1 cellular context compared by ENCODE assay signal in genomic region chr7:158579662-158580646, GRCh38.
TF ChIP-seq lines count a peak whose summit lies in the region.

No MANE protein-coding gene starts in this region.

TF ChIP-seq in HepG2, 621 proteins besides CTCF, POLR2A, EP300 and RAD21 (continued from another document and continues in another):
- peak; percentile 73; the same call in 1 of the 2 replicates for TF ChIP-seq AHDC1 (CRISPR knock-in tag; IDR thresholded peaks at IDR 0.05; ENCODE audit: borderline replicate concordance)
- TF ChIP-seq NCOA1 (CRISPR knock-in tag; IDR thresholded peaks at IDR 0.05): no peak
- no peak for TF ChIP-seq SIX4 (CRISPR knock-in tag; IDR thresholded peaks at IDR 0.05)
- TF ChIP-seq BRF2 (CRISPR knock-in tag; IDR thresholded peaks at IDR 0.05): no peak
- TF ChIP-seq ZNF367 (CRISPR knock-in tag; IDR thresholded peaks at IDR 0.05; ENCODE audit: borderline replicate concordance): no peak
- no peak for TF ChIP-seq ZNF609 (CRISPR knock-in tag; IDR thresholded peaks at IDR 0.05; ENCODE audit: borderline replicate concordance)
- TF ChIP-seq ZNF235 (CRISPR knock-in tag; IDR thresholded peaks at IDR 0.05; ENCODE audit: borderline replicate concordance): no peak
- TF ChIP-seq KAT8 (CRISPR knock-in tag; IDR thresholded peaks at IDR 0.05): peak; percentile 70; the same call in 1 of the 2 replicates
- TF ChIP-seq EEA1 (CRISPR knock-in tag; IDR thresholded peaks at IDR 0.05; ENCODE audit: borderline replicate concordance): no peak
- TF ChIP-seq ZNF10 (CRISPR knock-in tag; IDR thresholded peaks at IDR 0.05; ENCODE audit: borderline replicate concordance, low read depth): no peak
- TF ChIP-seq ZNF644 (CRISPR knock-in tag; IDR thresholded peaks at IDR 0.05; ENCODE audit: low read depth): no peak
- no peak for TF ChIP-seq ZSCAN21 (CRISPR knock-in tag; IDR thresholded peaks at IDR 0.05; ENCODE audit: borderline replicate concordance)
- no peak for TF ChIP-seq ZEB1 (IDR thresholded peaks at IDR 0.05; ENCODE audit: insufficient replicate concordance, low read depth)
- TF ChIP-seq ZNF576 (CRISPR knock-in tag; IDR thresholded peaks at IDR 0.05): no peak
- TF ChIP-seq ZNF777 (CRISPR knock-in tag; IDR thresholded peaks at IDR 0.05): no peak
- no peak for TF ChIP-seq ZNF703 (CRISPR knock-in tag; IDR thresholded peaks at IDR 0.05; ENCODE audit: borderline replicate concordance)
- TF ChIP-seq MXD4 (CRISPR knock-in tag; IDR thresholded peaks at IDR 0.05): no peak; the same call in 1 of the 2 replicates
- no peak for TF ChIP-seq HIVEP1 (CRISPR knock-in tag; IDR thresholded peaks at IDR 0.05)
- TF ChIP-seq ATM (IDR thresholded peaks at IDR 0.05; ENCODE audit: borderline replicate concordance): no peak
- no peak for TF ChIP-seq ZNF772 (CRISPR knock-in tag; IDR thresholded peaks at IDR 0.05)
- no peak for TF ChIP-seq WIZ (CRISPR knock-in tag; IDR thresholded peaks at IDR 0.05)
- TF ChIP-seq ZNF160 (CRISPR knock-in tag; IDR thresholded peaks at IDR 0.05): no peak
- TF ChIP-seq SMAD9 (CRISPR knock-in tag; IDR thresholded peaks at IDR 0.05): no peak
- no peak for TF ChIP-seq IKZF1 (IDR thresholded peaks at IDR 0.05)
- TF ChIP-seq ZSCAN25 (CRISPR knock-in tag; IDR thresholded peaks at IDR 0.05): no peak
- TF ChIP-seq ZKSCAN8 (CRISPR knock-in tag; IDR thresholded peaks at IDR 0.05; ENCODE audit: borderline replicate concordance): no peak
- no peak for TF ChIP-seq ELF4 (CRISPR knock-in tag; IDR thresholded peaks at IDR 0.05; ENCODE audit: borderline replicate concordance)
- TF ChIP-seq NFE2L2 (IDR thresholded peaks at IDR 0.05; ENCODE audit: low read length): no peak
- TF ChIP-seq ZBTB3 (CRISPR knock-in tag; IDR thresholded peaks at IDR 0.05; ENCODE audit: borderline replicate concordance, low read depth): no peak
- TF ChIP-seq ZNF619 (CRISPR knock-in tag; IDR thresholded peaks at IDR 0.05): no peak
- TF ChIP-seq PAXIP1 (CRISPR knock-in tag; conservative IDR thresholded peaks at IDR 0.05): peak; percentile 88
- no peak for TF ChIP-seq ELK4 (CRISPR knock-in tag; IDR thresholded peaks at IDR 0.05; ENCODE audit: borderline replicate concordance)
- TF ChIP-seq ZFP1 (CRISPR knock-in tag; IDR thresholded peaks at IDR 0.05): no peak
- TF ChIP-seq CHD4 (IDR thresholded peaks at IDR 0.05; ENCODE audit: borderline replicate concordance, low read length): no peak
- 0 out of 2 replicates have a peak, but pooled peaks have one; percentile 34 for TF ChIP-seq DPF2 (CRISPR knock-in tag; IDR thresholded peaks at IDR 0.05; ENCODE audit: borderline replicate concordance, low read depth)
- no peak for TF ChIP-seq ZBTB1 (CRISPR knock-in tag; IDR thresholded peaks at IDR 0.05; ENCODE audit: borderline replicate concordance)
- TF ChIP-seq ZNF761 (CRISPR knock-in tag; conservative IDR thresholded peaks at IDR 0.05): no peak
- peak in 1 of 2 experiments; percentile 17; a peak in 1 of 4 replicates for TF ChIP-seq NR2F1 (CRISPR knock-in tag; IDR thresholded peaks at IDR 0.05)
- no peak for TF ChIP-seq PBX3 (CRISPR knock-in tag; IDR thresholded peaks at IDR 0.05; ENCODE audit: borderline replicate concordance)
- TF ChIP-seq ZNF510 (CRISPR knock-in tag; IDR thresholded peaks at IDR 0.05; ENCODE audit: low read depth): no peak
- TF ChIP-seq AKAP8 (CRISPR knock-in tag; IDR thresholded peaks at IDR 0.05): peak; percentile 36; the same call in 1 of the 2 replicates
- TF ChIP-seq ZNF329 (CRISPR knock-in tag; IDR thresholded peaks at IDR 0.05; ENCODE audit: low read depth): no peak
- no peak for TF ChIP-seq SIN3A (IDR thresholded peaks at IDR 0.05; ENCODE audit: borderline replicate concordance, low read depth, low read length)
